1 cellular context compared by ENCODE assay signal in genomic region chr15:92915766-92916435, GRCh38.
TF ChIP-seq lines count a peak whose summit lies in the region.

No MANE protein-coding gene starts in this region.

TF ChIP-seq in WTC11, 78 proteins besides CTCF, POLR2A, EP300 and RAD21 (continued from another document):
- TF ChIP-seq ZNF281 (CRISPR knock-in tag; IDR thresholded peaks at IDR 0.05), result no peak
- TF ChIP-seq ZNF671 (CRISPR knock-in tag; IDR thresholded peaks at IDR 0.05), result no peak
- no peak for TF ChIP-seq IRF2 (CRISPR knock-in tag; IDR thresholded peaks at IDR 0.05; ENCODE audit: borderline replicate concordance, low read depth)
- TF ChIP-seq ERG (CRISPR knock-in tag; IDR thresholded peaks at IDR 0.05), result no peak
- no peak for TF ChIP-seq ZNF232 (CRISPR knock-in tag; IDR thresholded peaks at IDR 0.05)
- no peak for TF ChIP-seq MAX (CRISPR knock-in tag; IDR thresholded peaks at IDR 0.05)
- no peak for TF ChIP-seq ZBTB21 (CRISPR knock-in tag; IDR thresholded peaks at IDR 0.05; ENCODE audit: borderline replicate concordance)
- no peak for TF ChIP-seq ESRRA (CRISPR knock-in tag; IDR thresholded peaks at IDR 0.05; ENCODE audit: borderline replicate concordance)
- no peak for TF ChIP-seq RORB (CRISPR knock-in tag; IDR thresholded peaks at IDR 0.05)
- TF ChIP-seq JAZF1 (CRISPR knock-in tag; IDR thresholded peaks at IDR 0.05), result no peak
- no peak for TF ChIP-seq OVOL2 (CRISPR knock-in tag; IDR thresholded peaks at IDR 0.05; ENCODE audit: borderline replicate concordance)
TF ChIP-seq in WTC11: peak in this region for 0.
